ENCODE assay signal across 1 cellular context in the genomic region with DNA sequence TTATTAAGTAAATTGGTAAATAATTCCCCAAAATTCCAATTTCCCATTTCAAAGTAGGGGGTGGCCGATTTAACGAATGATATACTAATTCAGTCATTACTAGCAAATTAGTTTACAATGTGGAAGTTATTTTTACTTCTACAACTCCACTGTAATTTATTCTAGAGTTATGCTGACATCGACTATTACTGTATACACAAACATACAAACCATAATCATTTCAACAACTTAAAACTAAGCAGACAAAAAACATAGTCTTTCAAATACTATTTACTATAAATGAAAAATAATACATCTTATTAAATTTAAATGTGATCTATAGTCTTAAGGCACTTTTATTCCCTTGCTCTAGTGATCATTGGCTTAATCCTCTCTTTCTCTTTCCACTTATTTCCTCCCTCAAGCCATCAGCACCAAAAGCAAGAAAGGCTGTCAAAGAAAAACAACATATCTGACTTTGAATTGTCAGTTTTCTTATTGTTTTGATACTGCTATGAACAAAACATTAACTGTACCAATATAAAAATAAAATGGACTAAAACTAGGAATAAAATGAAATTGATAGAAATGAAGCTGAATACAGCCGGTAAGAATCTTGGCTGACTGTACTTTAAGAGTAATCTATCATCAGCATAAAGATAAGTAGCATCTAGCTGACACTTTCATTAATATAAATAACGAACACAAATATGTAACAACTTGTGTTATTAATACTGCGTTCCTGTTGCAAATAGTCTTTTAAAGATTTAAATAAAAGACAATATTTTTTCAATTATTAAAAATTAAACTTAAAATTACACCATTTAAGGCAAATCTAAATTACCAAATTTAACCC.
TF ChIP-seq lines count a peak whose summit lies in the region.

No MANE protein-coding gene starts in this region.

TF ChIP-seq in GM23338, 12 proteins besides CTCF, POLR2A, EP300 and RAD21 (continued from another document):
- TF ChIP-seq, protein P1, sequence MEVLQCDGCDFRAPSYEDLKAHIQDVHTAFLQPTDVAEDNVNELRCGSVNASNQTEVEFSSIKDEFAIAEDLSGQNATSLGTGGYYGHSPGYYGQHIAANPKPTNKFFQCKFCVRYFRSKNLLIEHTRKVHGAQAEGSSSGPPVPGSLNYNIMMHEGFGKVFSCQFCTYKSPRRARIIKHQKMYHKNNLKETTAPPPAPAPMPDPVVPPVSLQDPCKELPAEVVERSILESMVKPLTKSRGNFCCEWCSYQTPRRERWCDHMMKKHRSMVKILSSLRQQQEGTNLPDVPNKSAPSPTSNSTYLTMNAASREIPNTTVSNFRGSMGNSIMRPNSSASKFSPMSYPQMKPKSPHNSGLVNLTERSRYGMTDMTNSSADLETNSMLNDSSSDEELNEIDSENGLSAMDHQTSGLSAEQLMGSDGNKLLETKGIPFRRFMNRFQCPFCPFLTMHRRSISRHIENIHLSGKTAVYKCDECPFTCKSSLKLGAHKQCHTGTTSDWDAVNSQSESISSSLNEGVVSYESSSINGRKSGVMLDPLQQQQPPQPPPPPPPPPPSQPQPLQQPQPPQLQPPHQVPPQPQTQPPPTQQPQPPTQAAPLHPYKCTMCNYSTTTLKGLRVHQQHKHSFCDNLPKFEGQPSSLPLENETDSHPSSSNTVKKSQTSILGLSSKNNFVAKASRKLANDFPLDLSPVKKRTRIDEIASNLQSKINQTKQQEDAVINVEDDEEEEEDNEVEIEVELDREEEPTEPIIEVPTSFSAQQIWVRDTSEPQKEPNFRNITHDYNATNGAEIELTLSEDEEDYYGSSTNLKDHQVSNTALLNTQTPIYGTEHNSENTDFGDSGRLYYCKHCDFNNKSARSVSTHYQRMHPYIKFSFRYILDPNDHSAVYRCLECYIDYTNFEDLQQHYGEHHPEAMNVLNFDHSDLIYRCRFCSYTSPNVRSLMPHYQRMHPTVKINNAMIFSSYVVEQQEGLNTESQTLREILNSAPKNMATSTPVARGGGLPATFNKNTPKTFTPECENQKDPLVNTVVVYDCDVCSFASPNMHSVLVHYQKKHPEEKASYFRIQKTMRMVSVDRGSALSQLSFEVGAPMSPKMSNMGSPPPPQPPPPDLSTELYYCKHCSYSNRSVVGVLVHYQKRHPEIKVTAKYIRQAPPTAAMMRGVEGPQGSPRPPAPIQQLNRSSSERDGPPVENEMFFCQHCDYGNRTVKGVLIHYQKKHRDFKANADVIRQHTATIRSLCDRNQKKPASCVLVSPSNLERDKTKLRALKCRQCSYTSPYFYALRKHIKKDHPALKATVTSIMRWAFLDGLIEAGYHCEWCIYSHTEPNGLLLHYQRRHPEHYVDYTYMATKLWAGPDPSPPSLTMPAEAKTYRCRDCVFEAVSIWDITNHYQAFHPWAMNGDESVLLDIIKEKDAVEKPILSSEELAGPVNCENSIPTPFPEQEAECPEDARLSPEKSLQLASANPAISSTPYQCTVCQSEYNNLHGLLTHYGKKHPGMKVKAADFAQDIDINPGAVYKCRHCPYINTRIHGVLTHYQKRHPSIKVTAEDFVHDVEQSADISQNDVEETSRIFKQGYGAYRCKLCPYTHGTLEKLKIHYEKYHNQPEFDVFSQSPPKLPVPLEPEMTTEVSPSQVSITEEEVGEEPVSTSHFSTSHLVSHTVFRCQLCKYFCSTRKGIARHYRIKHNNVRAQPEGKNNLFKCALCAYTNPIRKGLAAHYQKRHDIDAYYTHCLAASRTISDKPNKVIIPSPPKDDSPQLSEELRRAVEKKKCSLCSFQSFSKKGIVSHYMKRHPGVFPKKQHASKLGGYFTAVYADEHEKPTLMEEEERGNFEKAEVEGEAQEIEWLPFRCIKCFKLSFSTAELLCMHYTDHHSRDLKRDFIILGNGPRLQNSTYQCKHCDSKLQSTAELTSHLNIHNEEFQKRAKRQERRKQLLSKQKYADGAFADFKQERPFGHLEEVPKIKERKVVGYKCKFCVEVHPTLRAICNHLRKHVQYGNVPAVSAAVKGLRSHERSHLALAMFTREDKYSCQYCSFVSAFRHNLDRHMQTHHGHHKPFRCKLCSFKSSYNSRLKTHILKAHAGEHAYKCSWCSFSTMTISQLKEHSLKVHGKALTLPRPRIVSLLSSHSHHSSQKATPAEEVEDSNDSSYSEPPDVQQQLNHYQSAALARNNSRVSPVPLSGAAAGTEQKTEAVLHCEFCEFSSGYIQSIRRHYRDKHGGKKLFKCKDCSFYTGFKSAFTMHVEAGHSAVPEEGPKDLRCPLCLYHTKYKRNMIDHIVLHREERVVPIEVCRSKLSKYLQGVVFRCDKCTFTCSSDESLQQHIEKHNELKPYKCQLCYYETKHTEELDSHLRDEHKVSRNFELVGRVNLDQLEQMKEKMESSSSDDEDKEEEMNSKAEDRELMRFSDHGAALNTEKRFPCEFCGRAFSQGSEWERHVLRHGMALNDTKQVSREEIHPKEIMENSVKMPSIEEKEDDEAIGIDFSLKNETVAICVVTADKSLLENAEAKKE (CRISPR knock-in tag; IDR thresholded peaks at IDR 0.05), result no peak
- TF ChIP-seq EZH2 (IDR thresholded peaks at IDR 0.05; ENCODE audit: low read depth, unreplicated experiment), result no peak
- TF ChIP-seq EZH2phosphoT487 (IDR thresholded peaks at IDR 0.05; ENCODE audit: unreplicated experiment), result no peak
- no peak for TF ChIP-seq ZNF114 (CRISPR knock-in tag; IDR thresholded peaks at IDR 0.05)
- no peak for TF ChIP-seq NANOG (IDR thresholded peaks at IDR 0.05; ENCODE audit: borderline replicate concordance)
- TF ChIP-seq STAT1 (IDR thresholded peaks at IDR 0.05; ENCODE audit: unreplicated experiment), result no peak
- TF ChIP-seq JUNB (IDR thresholded peaks at IDR 0.05; ENCODE audit: unreplicated experiment), result no peak
- TF ChIP-seq POLR2AphosphoS5 (IDR thresholded peaks at IDR 0.05; ENCODE audit: low read depth), result no peak
